Comparison of ENCODE assay signal across 9 cellular contexts in genomic region chr12:57889541-57889989, GRCh38. TPM values are rescaled to one million over a fixed set of nuclear protein-coding genes. Genes with fewer than 3 reads are reported as not detected.
DNase-seq lines count a peak whose midpoint lies in the region; ATAC-seq and TF ChIP-seq lines count a peak whose summit lies in the region.
"Had no signal": no experiment of that assay in that cellular context is flagged by ENCODE, and none has a peak within 500 bp of the region (broad histone marks: within the 10 kb centered on the region; RNA-seq: fewer than 3 reads in every experiment).

No MANE protein-coding gene starts in this region.

- no peak overlapping the region for H3K4me3 ChIP-seq in WERI-Rb-1 (ENCODE audit: low read depth, low read length)
- peak overlapping the region; percentile 43 for H3K4me3 ChIP-seq in rectal smooth muscle tissue (ENCODE audit: low read length)

- ATAC-seq in natural killer cell treated with Interleukin-12 subunit alpha and Interleukin-12 subunit beta and Interleukin-15 and Interleukin-18, amount 100 ng/mL, for 72 hours: no peak
- no peak for ATAC-seq in activated naive CD4-positive, alpha-beta T cell treated with anti-CD3 and anti-CD28 coated beads, Interleukin-2, amount 50 U/mL, for 72 hours

- H3K9ac ChIP-seq in rectal smooth muscle tissue (ENCODE audit: low read length): no peak overlapping the region

- H3K27me3 ChIP-seq in WERI-Rb-1 (ENCODE audit: insufficient read depth, low read depth, severe bottlenecking) (no peaks in the 10 kb centered on the region), rectal smooth muscle tissue (ENCODE audit: control insufficient read depth, insufficient read depth, low read length) (no peaks in the 10 kb centered on the region)

- peaks cover 9% of the 10 kb centered on the region for H3K27me3 Mint-ChIP-seq in glutamatergic neuron (ENCODE audit: unreplicated experiment)
- peaks cover 11 to 15% of the 10 kb centered on the region in 2 donors for H3K27me3 Mint-ChIP-seq in natural killer cell treated with Interleukin-12 subunit alpha and Interleukin-12 subunit beta and Interleukin-15 and Interleukin-18, amount 100 ng/mL, for 72 hours

- H3K4me1 ChIP-seq in rectal smooth muscle tissue (ENCODE audit: control insufficient read depth, insufficient read depth, low read length): peaks cover 46% of the 10 kb centered on the region

- no peak for TF ChIP-seq CTCF in WERI-Rb-1 (IDR thresholded peaks at IDR 0.05; ENCODE audit: low read depth, low read length)
- no peak for TF ChIP-seq CTCF in glutamatergic neuron (IDR thresholded peaks at IDR 0.05; ENCODE audit: partially characterized antibody, unreplicated experiment)
- no peak for TF ChIP-seq CTCF in GM10266 (IDR thresholded peaks at IDR 0.05; ENCODE audit: control insufficient read depth, insufficient read depth, low read depth, missing control alignments)

- peaks cover 8% of the 10 kb centered on the region for H3K9me3 Mint-ChIP-seq in glutamatergic neuron (ENCODE audit: unreplicated experiment)
- no peaks in the 10 kb centered on the region for H3K9me3 Mint-ChIP-seq in natural killer cell treated with Interleukin-12 subunit alpha and Interleukin-12 subunit beta and Interleukin-15 and Interleukin-18, amount 100 ng/mL, for 72 hours
- no peaks in the 10 kb centered on the region for H3K9me3 Mint-ChIP-seq in activated naive CD4-positive, alpha-beta T cell treated with anti-CD3 and anti-CD28 coated beads, Interleukin-2, amount 50 U/mL, for 72 hours

- peaks cover 3% of the 10 kb centered on the region for H3K9me3 ChIP-seq in WERI-Rb-1 (ENCODE audit: severe bottlenecking)

- peaks cover 36% of the 10 kb centered on the region for H3K4me1 Mint-ChIP-seq in glutamatergic neuron (ENCODE audit: low read depth, unreplicated experiment)
- H3K4me1 Mint-ChIP-seq in natural killer cell treated with Interleukin-12 subunit alpha and Interleukin-12 subunit beta and Interleukin-15 and Interleukin-18, amount 100 ng/mL, for 72 hours (ENCODE audit: low read depth in 2 of 2): peaks cover 0 to 4% of the 10 kb centered on the region in 2 donors

- H3K36me3 Mint-ChIP-seq in glutamatergic neuron (ENCODE audit: unreplicated experiment): no peaks in the 10 kb centered on the region
- H3K36me3 Mint-ChIP-seq in natural killer cell treated with Interleukin-12 subunit alpha and Interleukin-12 subunit beta and Interleukin-15 and Interleukin-18, amount 100 ng/mL, for 72 hours: no peaks in the 10 kb centered on the region
- no peaks in the 10 kb centered on the region for H3K36me3 Mint-ChIP-seq in activated naive CD4-positive, alpha-beta T cell treated with anti-CD3 and anti-CD28 coated beads, Interleukin-2, amount 50 U/mL, for 72 hours

- H3K36me3 ChIP-seq in WERI-Rb-1 (no peaks in the 10 kb centered on the region), rectal smooth muscle tissue (ENCODE audit: control insufficient read depth, insufficient read depth, low read length) (no peaks in the 10 kb centered on the region)

- peak overlapping the region; percentile 67 for H3K27ac Mint-ChIP-seq in glutamatergic neuron (ENCODE audit: unreplicated experiment)
- H3K27ac Mint-ChIP-seq in natural killer cell treated with Interleukin-12 subunit alpha and Interleukin-12 subunit beta and Interleukin-15 and Interleukin-18, amount 100 ng/mL, for 72 hours: no peak overlapping the region
- H3K27ac Mint-ChIP-seq in activated naive CD4-positive, alpha-beta T cell treated with anti-CD3 and anti-CD28 coated beads, Interleukin-2, amount 50 U/mL, for 72 hours: no peak overlapping the region

- H3K4me3 Mint-ChIP-seq in glutamatergic neuron (ENCODE audit: unreplicated experiment): no peak overlapping the region
- no peak overlapping the region for H3K4me3 Mint-ChIP-seq in natural killer cell treated with Interleukin-12 subunit alpha and Interleukin-12 subunit beta and Interleukin-15 and Interleukin-18, amount 100 ng/mL, for 72 hours

- H3K27ac ChIP-seq in WERI-Rb-1 (peak overlapping the region; percentile 72), rectal smooth muscle tissue (ENCODE audit: low read depth, low read length) (peak overlapping the region; percentile 77)

- DNase-seq in DMS153 treated with DMSO at 0.1 percent for 48 hours (lab: John Stamatoyannopoulos, UW; ENCODE audit: unreplicated experiment) (peak; percentile 41), WERI-Rb-1 (no peak), glutamatergic neuron (no peak), GM10266 (ENCODE audit: extremely low spot score) (no peak), AML-193 (lab: John Stamatoyannopoulos, UW) (no peak)
- no peak for DNase-seq in natural killer cell treated with Interleukin-12 subunit alpha and Interleukin-12 subunit beta and Interleukin-15 and Interleukin-18, amount 100 ng/mL, for 72 hours (ENCODE audit: low spot score)
- DNase-seq in activated naive CD4-positive, alpha-beta T cell treated with anti-CD3 and anti-CD28 coated beads, Interleukin-2, amount 50 U/mL, for 72 hours (ENCODE audit: low spot score in 2 of 2): no peak
- DNase-seq: SHP77 had no signal

RNA-seq across cellular contexts. Expression of gene CTDSP2, which starts 43.0 kb away (rescaled TPM):
- total RNA-seq in glutamatergic neuron (ENCODE audit: unreplicated experiment): 127 TPM
- 10 to 100 TPM; 52.7 to 53.9 TPM for total RNA-seq in natural killer cell treated with Interleukin-12 subunit alpha and Interleukin-12 subunit beta and Interleukin-15 and Interleukin-18, amount 100 ng/mL, for 72 hours
- 100 to 1,000 TPM in 1 of 2 donors, 10 to 100 TPM in 1; 76.3 to 103 TPM for total RNA-seq in activated naive CD4-positive, alpha-beta T cell treated with anti-CD3 and anti-CD28 coated beads, Interleukin-2, amount 50 U/mL, for 72 hours

RNA-seq across cellular contexts. Expression of gene ATP23, which starts 51.8 kb away (rescaled TPM):
- total RNA-seq in glutamatergic neuron (ENCODE audit: unreplicated experiment): 1.3 TPM
- total RNA-seq in natural killer cell treated with Interleukin-12 subunit alpha and Interleukin-12 subunit beta and Interleukin-15 and Interleukin-18, amount 100 ng/mL, for 72 hours: 10 to 100 TPM in 1 of 2 donors, 1 to 10 TPM in 1; 5.7 to 12.5 TPM
- 10 to 100 TPM; 15.3 to 15.5 TPM for total RNA-seq in activated naive CD4-positive, alpha-beta T cell treated with anti-CD3 and anti-CD28 coated beads, Interleukin-2, amount 50 U/mL, for 72 hours
